In the genomic region with DNA sequence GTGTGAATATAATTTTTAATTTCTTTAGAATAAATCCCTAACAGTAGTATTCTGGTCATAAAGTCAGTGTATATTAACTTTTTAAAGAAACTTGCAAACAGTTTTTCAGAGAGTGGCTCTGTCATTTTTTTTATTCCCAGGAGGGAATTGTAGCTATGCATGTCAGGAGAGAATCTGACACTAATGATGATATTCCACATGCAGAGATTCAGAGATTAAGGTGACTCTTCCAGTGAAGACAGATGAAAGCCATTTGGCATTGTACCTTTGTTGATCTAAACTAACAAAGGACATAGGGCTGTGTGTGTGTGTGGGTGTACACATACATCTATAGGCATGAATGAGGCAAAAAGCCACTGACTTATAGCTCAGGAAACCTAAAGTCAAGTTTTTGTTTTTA, we compare ENCODE assay signal across 29 cellular contexts.
"Had no signal": no experiment of that assay in that cellular context is flagged by ENCODE, and none has a peak within 500 bp of the region (broad histone marks: within the 10 kb centered on the region; RNA-seq: fewer than 3 reads in every experiment).

No MANE protein-coding gene starts in this region.

- H3K36me3 Mint-ChIP-seq: natural killer cell; stimulated activated effector memory CD8-positive, alpha-beta T cell treated with anti-CD3 and anti-CD28 coated beads, Interleukin-12 subunit alpha, Interleukin-12 subunit beta, amount 100 ng/mL, for 72 hours; stimulated activated naive B cell treated with anti-CD40 and anti-IgM and Interleukin-4, amounts not matched to agents 10 μg/mL and 1 μg/mL and 100 μg/mL, for 72 hours had no signal

- H3K27ac Mint-ChIP-seq: naive thymus-derived CD4-positive, alpha-beta T cell; natural killer cell; nephron; progenitor cell of endocrine pancreas; stimulated activated effector memory CD8-positive, alpha-beta T cell treated with anti-CD3 and anti-CD28 coated beads, Interleukin-12 subunit alpha, Interleukin-12 subunit beta, amount 100 ng/mL, for 72 hours; stimulated activated naive B cell treated with anti-CD40 and anti-IgM and Interleukin-4, amounts not matched to agents 10 μg/mL and 1 μg/mL and 100 μg/mL, for 72 hours; stimulated activated naive CD8-positive, alpha-beta T cell treated with anti-CD3 and anti-CD28 coated beads, Interleukin-15, Interleukin-2, amounts not matched to agents 100 ng/mL and 50 ng/mL, for 24 hours had no signal

- H3K79me2 ChIP-seq: parathyroid adenoma had no signal

- H3K9me3 ChIP-seq: ovary, psoas muscle, stomach, thoracic aorta, thyroid gland, tibial nerve, upper lobe of left lung, vagina had no signal

- H3K9me3 Mint-ChIP-seq: stimulated activated naive CD8-positive, alpha-beta T cell treated with anti-CD3 and anti-CD28 coated beads, Interleukin-15, Interleukin-2, amounts not matched to agents 100 ng/mL and 50 ng/mL, for 24 hours had no signal

- H3K4me3 Mint-ChIP-seq: naive thymus-derived CD4-positive, alpha-beta T cell; natural killer cell; nephron; neural crest cell; stimulated activated effector memory CD8-positive, alpha-beta T cell treated with anti-CD3 and anti-CD28 coated beads, Interleukin-12 subunit alpha, Interleukin-12 subunit beta, amount 100 ng/mL, for 72 hours; stimulated activated naive B cell treated with anti-CD40 and anti-IgM and Interleukin-4, amounts not matched to agents 10 μg/mL and 1 μg/mL and 100 μg/mL, for 72 hours; stimulated activated naive CD8-positive, alpha-beta T cell treated with anti-CD3 and anti-CD28 coated beads, Interleukin-15, Interleukin-2, amounts not matched to agents 100 ng/mL and 50 ng/mL, for 24 hours had no signal

- ATAC-seq: natural killer cell; psoas muscle; right cardiac atrium; sciatic nerve; stimulated activated effector memory CD8-positive, alpha-beta T cell treated with anti-CD3 and anti-CD28 coated beads, Interleukin-12 subunit alpha, Interleukin-12 subunit beta, amount 100 ng/mL, for 72 hours; stimulated activated naive B cell treated with anti-CD40 and anti-IgM and Interleukin-4, amounts not matched to agents 10 μg/mL and 1 μg/mL and 100 μg/mL, for 72 hours had no signal

- H3K27me3 ChIP-seq: ovary, stomach, thyroid gland, tibial nerve, upper lobe of left lung, vagina had no signal

- H3K9ac ChIP-seq: parathyroid adenoma had no signal

- H3K4me3 ChIP-seq: ovary, psoas muscle, skin epidermis, smooth muscle cell, stomach, thoracic aorta, thyroid gland, tibial nerve, upper lobe of left lung, vagina had no signal

- H3K27me3 Mint-ChIP-seq: progenitor cell of endocrine pancreas; stimulated activated naive B cell treated with anti-CD40 and anti-IgM and Interleukin-4, amounts not matched to agents 10 μg/mL and 1 μg/mL and 100 μg/mL, for 72 hours had no signal

- H2AFZ ChIP-seq: parathyroid adenoma had no signal

- DNase-seq: naive thymus-derived CD4-positive, alpha-beta T cell; natural killer cell; occipital lobe; ovary; posterior cingulate gyrus; psoas muscle; right cardiac atrium; stimulated activated CD4-positive, alpha-beta T cell treated with anti-CD3 and anti-CD28 coated beads, Interleukin-15, amount 100 ng/mL, for 24 hours; stimulated activated CD4-positive, alpha-beta T cell treated with anti-CD3 and anti-CD28 coated beads, Interleukin-2, amount 100 ng/mL, for 24 hours; stimulated activated CD4-positive, alpha-beta T cell treated with anti-CD3 and anti-CD28 coated beads, Interleukin-2, amount 100 ng/mL, for 48 hours; stimulated activated CD4-positive, alpha-beta T cell treated with anti-CD3 and anti-CD28 coated beads, Interleukin-4, amount 100 ng/mL, for 24 hours; stimulated activated naive B cell treated with anti-CD40 and anti-IgM and Interleukin-4, amounts not matched to agents 10 μg/mL and 1 μg/mL and 100 μg/mL, for 72 hours; stimulated activated naive CD4-positive, alpha-beta T cell treated with Interleukin-2 at 50 U/mL for 16 hours; stomach; thyroid gland; trophoblast cell; upper lobe of left lung had no signal

- H3K4me1 Mint-ChIP-seq: natural killer cell; neural crest cell; stimulated activated effector memory CD8-positive, alpha-beta T cell treated with anti-CD3 and anti-CD28 coated beads, Interleukin-12 subunit alpha, Interleukin-12 subunit beta, amount 100 ng/mL, for 72 hours; stimulated activated naive B cell treated with anti-CD40 and anti-IgM and Interleukin-4, amounts not matched to agents 10 μg/mL and 1 μg/mL and 100 μg/mL, for 72 hours had no signal

- H3K4me2 ChIP-seq: smooth muscle cell had no signal

- H3K36me3 ChIP-seq: ovary, stomach, thoracic aorta, thyroid gland, tibial nerve, upper lobe of left lung, vagina had no signal

- H3K27ac ChIP-seq: ovary, parathyroid adenoma, psoas muscle, stomach, thoracic aorta, thyroid gland, vagina had no signal
